21 cellular contexts compared by ENCODE assay signal in the genomic region with DNA sequence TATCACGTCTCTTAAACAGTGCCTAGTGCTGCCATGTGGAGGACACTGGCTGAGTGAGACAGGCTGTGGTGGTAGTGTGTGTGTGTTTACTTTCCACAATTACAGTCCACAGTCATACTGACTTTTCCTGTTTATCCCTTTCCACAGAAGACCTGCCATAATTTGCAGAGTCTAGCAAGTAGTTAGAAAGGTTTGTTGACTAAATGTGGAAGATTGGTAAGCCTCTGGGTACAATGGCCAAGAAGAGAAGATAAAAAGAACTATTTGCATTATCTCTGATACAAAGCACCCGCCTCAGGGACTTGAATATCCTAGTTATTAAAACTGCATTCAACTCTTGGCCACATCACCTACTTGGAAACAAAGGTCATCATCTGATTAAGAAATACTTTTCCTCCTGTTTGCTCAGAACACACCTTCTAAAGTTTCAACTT.
DNase-seq lines count a peak whose midpoint lies in the region; ATAC-seq and TF ChIP-seq lines count a peak whose summit lies in the region.
"Had no signal": no experiment of that assay in that cellular context is flagged by ENCODE, and none has a peak within 500 bp of the region (broad histone marks: within the 10 kb centered on the region; RNA-seq: fewer than 3 reads in every experiment).

No MANE protein-coding gene starts in this region.

- H3K4me3 ChIP-seq in PC-3 (ENCODE audit: low read length) (no peak overlapping the region), suprapubic skin (no peak overlapping the region)
- H3K4me3 ChIP-seq: BLaER1 treated with 17β-estradiol and CSF1 and Interleukin-3, amounts not matched to agents 10 nM and 100 nM; sigmoid colon; thoracic aorta had no signal

- no peaks in the 10 kb centered on the region for H3K9me2 ChIP-seq in PC-3 (replicated peaks; ENCODE audit: low read length)

- no peak for TF ChIP-seq EP300 in suprapubic skin (IDR thresholded peaks at IDR 0.05)

- no peak for TF ChIP-seq POLR2A in suprapubic skin (IDR thresholded peaks at IDR 0.05)

- BruUV-seq in PC-3 (replicated peaks; lab: Mats Ljungman, UMichigan) = no TSS peak

- H3K27ac ChIP-seq in PC-3 (ENCODE audit: low read length) (peak overlapping the region; percentile 27; the same call in 1 of the 2 replicates), suprapubic skin (peak overlapping the region; percentile 59)
- H3K27ac ChIP-seq: BLaER1 treated with 17β-estradiol and CSF1 and Interleukin-3, amounts not matched to agents 10 nM and 100 nM; brain microvascular endothelial cell; sigmoid colon; thoracic aorta had no signal

- H3K9ac ChIP-seq in PC-3 (ENCODE audit: low read length) = no peak overlapping the region
- H3K9ac ChIP-seq: BLaER1 treated with 17β-estradiol and CSF1 and Interleukin-3, amounts not matched to agents 10 nM and 100 nM had no signal

- no peaks in the 10 kb centered on the region for H3K9me3 ChIP-seq in PC-3 (ENCODE audit: low read length)
- no peaks in the 10 kb centered on the region for H3K9me3 ChIP-seq in suprapubic skin
- H3K9me3 ChIP-seq: sigmoid colon, thoracic aorta had no signal

- CTCF ChIA-PET in PC-3 (lab: Charles Lee) = no interaction called here

- H2AFZ ChIP-seq in PC-3 (ENCODE audit: low read length) = no peak overlapping the region

- DNase-seq in SIG-M5 treated with dmso at 0.1 percent for 504 hours (lab: John Stamatoyannopoulos, UW; ENCODE audit: unreplicated experiment) = peak; percentile 24
- DNase-seq in SIG-M5 (lab: John Stamatoyannopoulos, UW) = no peak
- peak; percentile 31 for DNase-seq in PC-3
- no peak for DNase-seq in left colon
- no peak for DNase-seq in suprapubic skin (ENCODE audit: low spot score in 2 of 2)
- no peak for DNase-seq in activated gamma-delta T cell (lab: John Stamatoyannopoulos, UW)
- no peak for DNase-seq in NCI-H1694 (lab: John Stamatoyannopoulos, UW)
- no peak for DNase-seq in cerebellar cortex (ENCODE audit: low spot score)
- DNase-seq: ACHN; activated CD4-positive, alpha-beta T cell treated with anti-CD3 and anti-CD28 coated beads, Interleukin-2, amount 10 ng/mL, durations not matched to agents 24 days and 14 days; brain microvascular endothelial cell; foreskin melanocyte; hypothalamus; NCI-H187 treated with DMSO at 0.1 percent for 48 hours; NCI-H524; OCI-M1; SHP77 treated with DMSO at 0.1 percent for 48 hours; sigmoid colon; T-helper 1 cell had no signal

- 76% methylated on average over 2 of the region's 2 CpGs for WGBS in suprapubic skin

- H4K20me1 ChIP-seq in PC-3 (ENCODE audit: low read length) = no peaks in the 10 kb centered on the region
- H4K20me1 ChIP-seq: BLaER1 treated with 17β-estradiol and CSF1 and Interleukin-3, amounts not matched to agents 10 nM and 100 nM had no signal

- H3K27me3 ChIP-seq in PC-3 (ENCODE audit: low read length) (no peaks in the 10 kb centered on the region), suprapubic skin (no peaks in the 10 kb centered on the region)
- H3K27me3 ChIP-seq: BLaER1 treated with 17β-estradiol and CSF1 and Interleukin-3, amounts not matched to agents 10 nM and 100 nM; brain microvascular endothelial cell; sigmoid colon had no signal

- intact Hi-C loops in PC-3 (cut with micrococcal nuclease) (loop anchor here (10.0 kb wide), 1 partner anchor 263 kb away; no protein-coding TSS in a partner anchor), left colon (cut with DNase I, micrococcal nuclease) (no loop called here)

- no peak for ATAC-seq in PC-3
- ATAC-seq in left colon = peak; percentile 89

- TF ChIP-seq CTCF in PC-3 (conservative IDR thresholded peaks at IDR 0.05; ENCODE audit: low read depth, low read length) (no peak), suprapubic skin (IDR thresholded peaks at IDR 0.05) (no peak)

- POLR2A ChIA-PET in PC-3 (lab: Charles Lee; ENCODE audit: unreplicated experiment) = no interaction called here

- H3K4me2 ChIP-seq in PC-3 (ENCODE audit: low read length) = peak overlapping the region; percentile 34
- H3K4me2 ChIP-seq: BLaER1 treated with 17β-estradiol and CSF1 and Interleukin-3, amounts not matched to agents 10 nM and 100 nM had no signal

- H3K4me1 ChIP-seq in PC-3 (ENCODE audit: insufficient read depth, low read length) (peaks cover 35% of the 10 kb centered on the region), suprapubic skin (peaks cover 32% of the 10 kb centered on the region)
- H3K4me1 ChIP-seq: sigmoid colon had no signal

- H3K36me3 ChIP-seq in PC-3 (ENCODE audit: low read depth, low read length) (no peaks in the 10 kb centered on the region), suprapubic skin (no peaks in the 10 kb centered on the region)
- H3K36me3 ChIP-seq: BLaER1 treated with 17β-estradiol and CSF1 and Interleukin-3, amounts not matched to agents 10 nM and 100 nM; brain microvascular endothelial cell; sigmoid colon; thoracic aorta had no signal

- H3F3A ChIP-seq in PC-3 (ENCODE audit: low read length, unreplicated experiment) = peaks cover 6% of the 10 kb centered on the region

- no peaks in the 10 kb centered on the region for H3K79me2 ChIP-seq in PC-3 (ENCODE audit: low read length)

Comparison
In these comparisons a context has a peak if more than half of its experiments do, and no peak if none do; other contexts are left out.
1. DNase-seq: peak in SIG-M5 treated with dmso at 0.1 percent for 504 hours (single experiment) and PC-3 (single experiment); none in SIG-M5 (single experiment), left colon (0 of 2), suprapubic skin (0 of 2), activated gamma-delta T cell (single experiment), NCI-H1694 (single experiment) and cerebellar cortex (single experiment).